20 cellular contexts compared by ENCODE assay signal in genomic region chr18:45637546-45638327, GRCh38. TPM values are rescaled to one million over a fixed set of nuclear protein-coding genes. Genes with fewer than 3 reads are reported as not detected.
DNase-seq lines count a peak whose midpoint lies in the region; ATAC-seq, FAIRE-seq and TF ChIP-seq lines count a peak whose summit lies in the region.
"Had no signal": no experiment of that assay in that cellular context is flagged by ENCODE, and none has a peak within 500 bp of the region (broad histone marks: within the 10 kb centered on the region; RNA-seq: fewer than 3 reads in every experiment).

No MANE protein-coding gene starts in this region.

- intact Hi-C loops in kidney (cut with DNase I) = no loop called here
- intact Hi-C loops in CD4-positive, alpha-beta memory T cell (cut with micrococcal nuclease) = no loop called here

- no peaks in the 10 kb centered on the region for H3K9me3 Mint-ChIP-seq in type B pancreatic cell
- H3K9me3 Mint-ChIP-seq in CD4-positive, alpha-beta memory T cell = no peaks in the 10 kb centered on the region
- H3K9me3 Mint-ChIP-seq: neural crest cell had no signal

- H3K27ac ChIP-seq in kidney (ENCODE audit: low read depth in 2 of 2, low read length in 2 of 2) = peak overlapping the region in 1 of 2 donors; percentile 4
- H3K27ac ChIP-seq in subcutaneous abdominal adipose tissue (ENCODE audit: low read depth, low read length) = peak overlapping the region; percentile 39
- H3K27ac ChIP-seq in CD4-positive, alpha-beta memory T cell (ENCODE audit: low read depth, low read length) = no peak overlapping the region
- H3K27ac ChIP-seq: BLaER1 had no signal

- peak; percentile 55 for DNase-seq in GM04503 (ENCODE audit: low read depth)
- peak; percentile 6 for DNase-seq in SKM-1 treated with dmso at 0.1 percent for 144 hours (lab: John Stamatoyannopoulos, UW; ENCODE audit: unreplicated experiment)
- DNase-seq in kidney = peak; percentile 77
- DNase-seq in type B pancreatic cell (ENCODE audit: extremely low spot score, unreplicated experiment) = no peak
- no peak for DNase-seq in CD4-positive, alpha-beta memory T cell
- DNase-seq in NCI-H1105 treated with DMSO at 0.1 percent for 48 hours (lab: John Stamatoyannopoulos, UW) = no peak
- DNase-seq: activated T-cell treated with anti-CD3 and anti-CD28 coated beads for 4 hours; cortex of kidney; NCI-H1436; NCI-H748 treated with DMSO at 0.1 percent for 48 hours; stimulated activated CD8-positive, alpha-beta memory T cell treated with anti-CD3 and anti-CD28 coated beads, Interleukin-4, amount 100 ng/mL, for 48 hours had no signal

- H3K4me3 Mint-ChIP-seq in type B pancreatic cell = no peak overlapping the region
- no peak overlapping the region for H3K4me3 Mint-ChIP-seq in CD4-positive, alpha-beta memory T cell
- H3K4me3 Mint-ChIP-seq: neural crest cell had no signal

- H3K27me3 Mint-ChIP-seq in type B pancreatic cell = peaks cover 5% of the 10 kb centered on the region
- H3K27me3 Mint-ChIP-seq in CD4-positive, alpha-beta memory T cell = peaks cover 2 to 4% of the 10 kb centered on the region in 2 donors

- no peaks in the 10 kb centered on the region for H3K9me3 ChIP-seq in kidney (ENCODE audit: control insufficient read depth in 1 of 2, low read length in 2 of 2)
- no peaks in the 10 kb centered on the region for H3K9me3 ChIP-seq in subcutaneous abdominal adipose tissue (ENCODE audit: control insufficient read depth in 5 of 5, low read length in 5 of 5)
- H3K9me3 ChIP-seq in CD4-positive, alpha-beta memory T cell (ENCODE audit: control insufficient read depth in 1 of 2, low read length in 2 of 2) = no peaks in the 10 kb centered on the region
- H3K9me3 ChIP-seq: BLaER1 had no signal

- no peaks in the 10 kb centered on the region for H3K36me3 Mint-ChIP-seq in type B pancreatic cell
- no peaks in the 10 kb centered on the region for H3K36me3 Mint-ChIP-seq in CD4-positive, alpha-beta memory T cell

- H3K36me3 ChIP-seq in kidney (ENCODE audit: control insufficient read depth in 1 of 2, insufficient read depth in 2 of 2, low read length in 2 of 2) (no peaks in the 10 kb centered on the region), subcutaneous abdominal adipose tissue (ENCODE audit: control insufficient read depth in 5 of 5, insufficient read depth in 5 of 5, low read length in 5 of 5) (no peaks in the 10 kb centered on the region)
- no peaks in the 10 kb centered on the region for H3K36me3 ChIP-seq in CD4-positive, alpha-beta memory T cell (ENCODE audit: insufficient read depth, low read length)
- H3K36me3 ChIP-seq: BLaER1 had no signal

- H3K4me1 Mint-ChIP-seq in type B pancreatic cell (ENCODE audit: unreplicated experiment) = no peaks in the 10 kb centered on the region
- no peaks in the 10 kb centered on the region for H3K4me1 Mint-ChIP-seq in CD4-positive, alpha-beta memory T cell
- H3K4me1 Mint-ChIP-seq: neural crest cell had no signal

- peaks cover 0 to 2% (median 0%) of the 10 kb centered on the region in 5 donors for H3K27me3 ChIP-seq in subcutaneous abdominal adipose tissue (ENCODE audit: control insufficient read depth in 5 of 5, insufficient read depth in 4 of 5, low read length in 5 of 5)
- H3K27me3 ChIP-seq in CD4-positive, alpha-beta memory T cell (ENCODE audit: insufficient read depth, low read length) = no peaks in the 10 kb centered on the region
- H3K27me3 ChIP-seq: BLaER1 had no signal

- POLR2A ChIA-PET in CD4-positive, alpha-beta memory T cell (lab: Charles Lee; ENCODE audit: partially characterized antibody) = no interaction called here

- no peak for FAIRE-seq in kidney (lab: Jason Lieb, UNC)
- FAIRE-seq: keratinocyte had no signal

- H3K4me3 ChIP-seq in kidney (ENCODE audit: low read length in 2 of 2) (no peak overlapping the region), subcutaneous abdominal adipose tissue (ENCODE audit: low read depth in 1 of 5, low read length in 5 of 5) (no peak overlapping the region)
- H3K4me3 ChIP-seq in CD4-positive, alpha-beta memory T cell (ENCODE audit: low read length in 2 of 2) = no peak overlapping the region
- H3K4me3 ChIP-seq: BLaER1 had no signal

- TF ChIP-seq CTCF in kidney (IDR thresholded peaks at IDR 0.05; ENCODE audit: borderline replicate concordance, extremely low read depth, insufficient read depth) (no peak), type B pancreatic cell (conservative IDR thresholded peaks at IDR 0.05) (no peak)

- H3K9ac ChIP-seq in kidney (ENCODE audit: low read length in 2 of 2) = no peak overlapping the region
- no peak overlapping the region for H3K9ac ChIP-seq in subcutaneous abdominal adipose tissue (ENCODE audit: low read length in 5 of 5)
- H3K9ac ChIP-seq: BLaER1 had no signal

- H3K27ac Mint-ChIP-seq in type B pancreatic cell = no peak overlapping the region
- no peak overlapping the region for H3K27ac Mint-ChIP-seq in CD4-positive, alpha-beta memory T cell

- ATAC-seq in GM21390 (IDR thresholded peaks at IDR 0.05; ENCODE audit: unreplicated experiment) = no peak
- ATAC-seq: activated CD4-positive, CD25-positive, alpha-beta regulatory T cell treated with anti-CD3 and anti-CD28 coated beads, Interleukin-2, amount 50 U/mL, for 24 hours; HCT116; SK-N-SH treated with all-trans-retinoic acid at 6 μM for 48 hours had no signal

- CTCF ChIA-PET in CD4-positive, alpha-beta memory T cell (lab: Charles Lee; ENCODE audit: partially characterized antibody) = no interaction called here

- H3K4me1 ChIP-seq in kidney (ENCODE audit: control insufficient read depth in 1 of 2, insufficient read depth in 1 of 2, low read depth in 1 of 2, low read length in 2 of 2) = peaks cover 5 to 7% of the 10 kb centered on the region in 2 donors
- H3K4me1 ChIP-seq in subcutaneous abdominal adipose tissue (ENCODE audit: control insufficient read depth in 5 of 5, insufficient read depth in 5 of 5, low read length in 5 of 5) = peaks cover 4 to 22% (median 16%) of the 10 kb centered on the region in 5 donors
- no peaks in the 10 kb centered on the region for H3K4me1 ChIP-seq in CD4-positive, alpha-beta memory T cell (ENCODE audit: insufficient read depth, low read length)
- H3K4me1 ChIP-seq: BLaER1 had no signal

RNA-seq across cellular contexts. Expression of gene SLC14A2, which starts 22.5 kb away (rescaled TPM):
- total RNA-seq in kidney (5.1 TPM), type B pancreatic cell (ENCODE audit: low replicate concordance) (1.5 and 5.7 TPM in 2 replicates)
- 0.34 TPM for polyA plus RNA-seq in kidney (ENCODE audit: insufficient read depth, low read depth, low replicate concordance)
- under 1 TPM; 0.06 to 0.12 TPM for total RNA-seq in CD4-positive, alpha-beta memory T cell
- under 1 TPM; 0.15 to 0.22 TPM for polyA plus RNA-seq in CD4-positive, alpha-beta memory T cell
- total RNA-seq: HT1080, neural crest cell had no signal
- polyA plus RNA-seq: keratinocyte had no signal

Comparison
In these comparisons a context has a peak if more than half of its experiments do, and no peak if none do; other contexts are left out.
1. DNase-seq: peak in GM04503 (single experiment), SKM-1 treated with dmso at 0.1 percent for 144 hours (single experiment) and kidney (single experiment); none in type B pancreatic cell (single experiment), CD4-positive, alpha-beta memory T cell (0 of 5) and NCI-H1105 treated with DMSO at 0.1 percent for 48 hours (single experiment).